Comparison of ENCODE assay signal across 8 cellular contexts in genomic region chr12:71938728-71939385, GRCh38. TPM values are rescaled to one million over a fixed set of nuclear protein-coding genes. Genes with fewer than 3 reads are reported as not detected.
A peak's percentile ranks its signal among the peaks of the same experiment; 100 is the strongest.
DNase-seq lines count a peak whose midpoint lies in the region; ATAC-seq and TF ChIP-seq lines count a peak whose summit lies in the region.
"Had no signal": no experiment of that assay in that cellular context is flagged by ENCODE, and none has a peak within 500 bp of the region (broad histone marks: within the 10 kb centered on the region; RNA-seq: fewer than 3 reads in every experiment).

Gene TPH2 (plus strand): TSS chr12:71938845. CDS start chr12:71938987, 142 bp downstream.

- no peak within 1 kb of the TSS for H3K4me3 ChIP-seq in fibroblast of lung (replicated peaks in 1 of 4; ENCODE audit: control extremely low read depth in 1 of 4, insufficient read depth in 1 of 4, low read depth in 3 of 4, low read length in 4 of 4)
- no peak within 1 kb of the TSS for H3K4me3 ChIP-seq in osteoblast (ENCODE audit: insufficient read depth, low read length)

- no peaks in the 10 kb centered on the region for H3K36me3 Mint-ChIP-seq in activated CD4-positive, alpha-beta T cell treated with anti-CD3 and anti-CD28 coated beads, Interleukin-2, amount 10 ng/mL, durations not matched to agents 7 days and 5 days (ENCODE audit: low read depth)

- H2AFZ ChIP-seq in fibroblast of lung (ENCODE audit: low read length): no peak within 1 kb of the TSS
- no peak within 1 kb of the TSS for H2AFZ ChIP-seq in osteoblast (ENCODE audit: low read length)

- no peaks in the 10 kb centered on the region for H3K4me1 Mint-ChIP-seq in activated CD4-positive, alpha-beta T cell treated with anti-CD3 and anti-CD28 coated beads, Interleukin-2, amount 10 ng/mL, durations not matched to agents 7 days and 5 days

- ATAC-seq in HG02943 (IDR thresholded peaks at IDR 0.05; ENCODE audit: low read depth, unreplicated experiment): peak; percentile 91

- peaks cover 53% of the 10 kb centered on the region for H3K27me3 Mint-ChIP-seq in activated CD4-positive, alpha-beta T cell treated with anti-CD3 and anti-CD28 coated beads, Interleukin-2, amount 10 ng/mL, durations not matched to agents 7 days and 5 days

- TF ChIP-seq CTCF in GM13976 (IDR thresholded peaks at IDR 0.05; ENCODE audit: borderline replicate concordance, control extremely low read depth, extremely low read depth, insufficient read depth, missing control alignments) (no peak), fibroblast of lung (conservative IDR thresholded peaks at IDR 0.05 in 1 of 2, IDR thresholded peaks at IDR 0.05 in 1 of 2; ENCODE audit: low read depth in 1 of 2, low read length in 2 of 2) (peak; percentile 47 to 76), osteoblast (IDR thresholded peaks at IDR 0.05; ENCODE audit: extremely low read depth, low read depth, low read length) (peak; percentile 67)

- CTCF ChIA-PET in activated CD4-positive, alpha-beta T cell treated with anti-CD3 and anti-CD28 coated beads, Interleukin-2, amount 10 ng/mL, durations not matched to agents 7 days and 5 days (lab: Charles Lee): no interaction called here

- H4K20me1 ChIP-seq in fibroblast of lung (ENCODE audit: control insufficient read depth, extremely low read depth, insufficient read depth, low read length) (no peaks in the 10 kb centered on the region), osteoblast (ENCODE audit: insufficient read depth, low read length) (no peaks in the 10 kb centered on the region)

- no peak within 1 kb of the TSS for H3K4me3 Mint-ChIP-seq in activated CD4-positive, alpha-beta T cell treated with anti-CD3 and anti-CD28 coated beads, Interleukin-2, amount 10 ng/mL, durations not matched to agents 7 days and 5 days

- in situ Hi-C loops in GM13976 (cut with MboI; ENCODE audit: low sequenced_read_pairs, unreplicated experiment): no loop called here

- H3K4me2 ChIP-seq in fibroblast of lung (ENCODE audit: extremely low read depth, insufficient read depth, low read length): peak within 1 kb of the TSS; percentile 13
- no peak within 1 kb of the TSS for H3K4me2 ChIP-seq in osteoblast (ENCODE audit: insufficient read depth, low read length)

- H3K27me3 ChIP-seq in fibroblast of lung (ENCODE audit: control insufficient read depth, insufficient read depth, low read length): no peaks in the 10 kb centered on the region
- H3K27me3 ChIP-seq in osteoblast (ENCODE audit: insufficient read depth, low read length): peaks cover 4% of the 10 kb centered on the region

- no peak within 1 kb of the TSS for H3K27ac Mint-ChIP-seq in activated CD4-positive, alpha-beta T cell treated with anti-CD3 and anti-CD28 coated beads, Interleukin-2, amount 10 ng/mL, durations not matched to agents 7 days and 5 days

- no peaks in the 10 kb centered on the region for H3K9me3 Mint-ChIP-seq in activated CD4-positive, alpha-beta T cell treated with anti-CD3 and anti-CD28 coated beads, Interleukin-2, amount 10 ng/mL, durations not matched to agents 7 days and 5 days

- no peaks in the 10 kb centered on the region for H3K9me3 ChIP-seq in fibroblast of lung (ENCODE audit: control insufficient read depth, insufficient read depth, low read depth, low read length)
- no peaks in the 10 kb centered on the region for H3K9me3 ChIP-seq in osteoblast (ENCODE audit: low read depth, low read length)

- POLR2A ChIA-PET in activated CD4-positive, alpha-beta T cell treated with anti-CD3 and anti-CD28 coated beads, Interleukin-2, amount 10 ng/mL, durations not matched to agents 7 days and 5 days (lab: Charles Lee): no interaction called here

- no peaks in the 10 kb centered on the region for H3K36me3 ChIP-seq in fibroblast of lung (ENCODE audit: control insufficient read depth, insufficient read depth, low read length)
- no peaks in the 10 kb centered on the region for H3K36me3 ChIP-seq in osteoblast (ENCODE audit: insufficient read depth, low read length)

- H3K9ac ChIP-seq in fibroblast of lung (ENCODE audit: insufficient read depth, low read length): no peak within 1 kb of the TSS

- H3K79me2 ChIP-seq in fibroblast of lung (ENCODE audit: control insufficient read depth, insufficient read depth, low read length) (no peaks in the 10 kb centered on the region), osteoblast (ENCODE audit: insufficient read depth, low read length) (no peaks in the 10 kb centered on the region)

- no peak within 1 kb of the TSS for H3K27ac ChIP-seq in fibroblast of lung (ENCODE audit: insufficient read depth, low read length)
- no peak within 1 kb of the TSS for H3K27ac ChIP-seq in osteoblast (ENCODE audit: low read depth, low read length)

- H3K4me1 ChIP-seq in fibroblast of lung (ENCODE audit: control insufficient read depth, extremely low read depth, insufficient read depth, low read length): peaks cover 2% of the 10 kb centered on the region
- H3K4me1 ChIP-seq in osteoblast (ENCODE audit: insufficient read depth, low read length): no peaks in the 10 kb centered on the region

- peak; percentile 18 for DNase-seq in GM13976 (ENCODE audit: low spot score)
- peak; percentile 48 to 77 for DNase-seq in NCI-H446 (lab: John Stamatoyannopoulos, UW)
- peak; percentile 67 for DNase-seq in activated CD4-positive, alpha-beta T cell treated with anti-CD3 and anti-CD28 coated beads, Interleukin-2, amount 10 ng/mL, durations not matched to agents 7 days and 5 days
- peak; percentile 56 to 58 for DNase-seq in fibroblast of lung (ENCODE audit: low read depth in 2 of 2)
- DNase-seq in osteoblast (ENCODE audit: insufficient read length, low spot score, missing footprints): peak; percentile 30
- DNase-seq in NCI-H1694 treated with DMSO at 0.1 percent for 48 hours (lab: John Stamatoyannopoulos, UW): no peak

RNA-seq across cellular contexts. Expression of gene TPH2, which starts in this region (rescaled TPM):
- not detected for total RNA-seq in activated CD4-positive, alpha-beta T cell treated with anti-CD3 and anti-CD28 coated beads, Interleukin-2, amount 10 ng/mL, durations not matched to agents 7 days and 5 days
- total RNA-seq in fibroblast of lung (not detected in 2 replicates), osteoblast (under 0.01 TPM in 1 of 2 replicates, not detected in the other)
- 0.03 TPM in 1 of 2 replicates, not detected in the other for polyA plus RNA-seq in fibroblast of lung
- not detected in 2 replicates for polyA plus RNA-seq in fibroblast of lung (2012)
- not detected in 2 replicates for polyA minus RNA-seq in fibroblast of lung (ENCODE audit: low replicate concordance)
- polyA plus RNA-seq: esophagus had no signal

Comparison
In these comparisons a context has a peak if more than half of its experiments do, and no peak if none do; other contexts are left out.
1. Peak in DNase-seq in activated CD4-positive, alpha-beta T cell treated with anti-CD3 and anti-CD28 coated beads, Interleukin-2, amount 10 ng/mL, durations not matched to agents 7 days and 5 days; RNA of the gene not detected or under 1 TPM.
2. Peak in DNase-seq and H3K4me2 ChIP-seq in fibroblast of lung; RNA of the gene not detected or under 1 TPM.
3. Peak in DNase-seq in osteoblast; RNA of the gene not detected or under 1 TPM.